29 cellular contexts compared by ENCODE assay signal in the genomic region with DNA sequence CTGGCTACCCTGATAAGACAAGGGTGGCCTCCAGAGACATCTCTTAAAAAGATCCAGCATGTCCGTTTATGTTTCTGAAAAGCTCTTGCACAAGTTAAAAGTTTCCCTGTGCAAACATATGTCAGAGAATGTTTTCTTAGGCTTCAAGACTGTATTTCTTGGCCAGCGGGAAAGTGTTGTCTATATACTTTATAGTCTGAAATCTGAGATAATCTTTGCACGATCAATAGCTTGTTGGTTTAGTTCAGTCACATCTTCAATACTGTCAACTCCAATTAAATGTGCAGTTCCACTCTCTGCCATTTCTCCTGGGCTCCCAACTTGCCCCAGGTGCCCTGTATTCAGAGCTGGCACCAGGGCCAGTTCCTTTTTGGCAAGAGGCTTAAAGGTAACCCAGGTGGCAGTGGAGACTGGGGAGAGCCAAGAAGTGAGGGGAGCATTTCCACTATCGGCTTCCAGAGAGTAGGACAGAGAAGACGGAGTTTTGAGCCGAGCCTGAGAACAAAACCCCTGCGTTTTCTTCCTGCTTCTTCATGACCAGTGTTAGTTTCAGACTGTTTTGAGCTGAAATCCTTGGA.
"Had no signal": no experiment of that assay in that cellular context is flagged by ENCODE, and none has a peak within 500 bp of the region (broad histone marks: within the 10 kb centered on the region; RNA-seq: fewer than 3 reads in every experiment).

No MANE protein-coding gene starts in this region.

- H3K4me3 Mint-ChIP-seq: activated CD4-positive, alpha-beta memory T cell treated with anti-CD3 and anti-CD28 coated beads for 36 hours; activated CD4-positive, alpha-beta T cell treated with anti-CD3 and anti-CD28 coated beads, Interleukin-2, amount 10 ng/mL, durations not matched to agents 24 days and 14 days; activated naive CD4-positive, alpha-beta T cell treated with anti-CD3 and anti-CD28 coated beads for 36 hours; activated naive CD8-positive, alpha-beta T cell treated with anti-CD3 and anti-CD28 coated beads for 36 hours; activated T-helper 1 cell treated with anti-CD3 and anti-CD28 coated beads, Interleukin-12 subunit alpha, Interleukin-12 subunit beta, Interleukin-2, Interleukin-4 antibody, amounts not matched to agents 30 ng/mL and 10 ng/mL and 1 ng/mL, durations not matched to agents 14 hours and 24 hours and 36 hours; nephron progenitor cell; type B pancreatic cell had no signal

- H3K4me1 ChIP-seq: adrenal gland, ascending aorta, vagina had no signal

- FAIRE-seq: colon, frontal cortex, keratinocyte had no signal

- H3K27me3 ChIP-seq: adrenal gland, ascending aorta, vagina had no signal

- H3K4me3 ChIP-seq: adrenal gland, ascending aorta, esophagus squamous epithelium, thoracic aorta, vagina had no signal

- H3K36me3 Mint-ChIP-seq: activated CD4-positive, alpha-beta memory T cell treated with anti-CD3 and anti-CD28 coated beads for 36 hours; activated naive CD8-positive, alpha-beta T cell treated with anti-CD3 and anti-CD28 coated beads for 36 hours; type B pancreatic cell had no signal

- DNase-seq: activated CD4-positive, alpha-beta memory T cell treated with anti-CD3 and anti-CD28 coated beads for 36 hours; activated CD4-positive, alpha-beta T cell treated with anti-CD3 and anti-CD28 coated beads, Interleukin-2, amount 10 ng/mL, durations not matched to agents 24 days and 14 days; activated CD4-positive, CD25-positive, alpha-beta regulatory T cell treated with anti-CD3 and anti-CD28 coated beads, Interleukin-2, amount 50 U/mL, for 72 hours; activated CD8-positive, alpha-beta memory T cell treated with anti-CD3 and anti-CD28 coated beads, Interleukin-2, amount 50 U/mL, for 4 hours; activated effector memory CD4-positive, alpha-beta T cell treated with anti-CD3 and anti-CD28 coated beads, Interleukin-2, amount 50 U/mL, for 16 hours; activated naive CD4-positive, alpha-beta T cell treated with anti-CD3 and anti-CD28 coated beads for 36 hours; activated naive CD8-positive, alpha-beta T cell treated with anti-CD3 and anti-CD28 coated beads for 36 hours; activated T-cell treated with anti-CD3 and anti-CD28 coated beads, Interleukin-2, amount 50 U/mL, for 1 hour; adrenal gland; brain microvascular endothelial cell; dermis blood vessel endothelial cell; effector CD4-positive, alpha-beta T cell; esophagus squamous epithelium; glutamatergic neuron; left cardiac atrium; mammary epithelial cell; nephron progenitor cell; right cardiac atrium; stimulated activated CD4-positive, alpha-beta T cell treated with anti-CD3 and anti-CD28 coated beads, Interleukin-2, amount 100 ng/mL, for 48 hours; stimulated activated naive CD8-positive, alpha-beta T cell treated with anti-CD3 and anti-CD28 coated beads, Interleukin-15, Interleukin-2, amounts not matched to agents 100 U/mL and 50 U/mL, for 24 hours; T-helper 9 cell had no signal

- H3K27ac Mint-ChIP-seq: activated CD4-positive, alpha-beta memory T cell treated with anti-CD3 and anti-CD28 coated beads for 36 hours; activated CD4-positive, alpha-beta T cell treated with anti-CD3 and anti-CD28 coated beads, Interleukin-2, amount 10 ng/mL, durations not matched to agents 24 days and 14 days; activated naive CD4-positive, alpha-beta T cell treated with anti-CD3 and anti-CD28 coated beads for 36 hours; activated naive CD8-positive, alpha-beta T cell treated with anti-CD3 and anti-CD28 coated beads for 36 hours; activated T-helper 1 cell treated with anti-CD3 and anti-CD28 coated beads, Interleukin-12 subunit alpha, Interleukin-12 subunit beta, Interleukin-2, Interleukin-4 antibody, amounts not matched to agents 30 ng/mL and 10 ng/mL and 1 ng/mL, durations not matched to agents 14 hours and 24 hours and 36 hours; nephron progenitor cell; type B pancreatic cell had no signal

- H3K36me3 ChIP-seq: adrenal gland, ascending aorta, brain microvascular endothelial cell, esophagus squamous epithelium, thoracic aorta, vagina had no signal

- H3K4me1 Mint-ChIP-seq: activated naive CD8-positive, alpha-beta T cell treated with anti-CD3 and anti-CD28 coated beads for 36 hours had no signal

- ATAC-seq: left cardiac atrium; stimulated activated naive CD8-positive, alpha-beta T cell treated with anti-CD3 and anti-CD28 coated beads, Interleukin-15, Interleukin-2, amounts not matched to agents 100 U/mL and 50 U/mL, for 24 hours had no signal

- H3K9me3 Mint-ChIP-seq: activated CD4-positive, alpha-beta T cell treated with anti-CD3 and anti-CD28 coated beads, Interleukin-2, amount 10 ng/mL, durations not matched to agents 24 days and 14 days; activated T-helper 1 cell treated with anti-CD3 and anti-CD28 coated beads, Interleukin-12 subunit alpha, Interleukin-12 subunit beta, Interleukin-2, Interleukin-4 antibody, amounts not matched to agents 30 ng/mL and 10 ng/mL and 1 ng/mL, durations not matched to agents 14 hours and 24 hours and 36 hours; nephron progenitor cell had no signal

- H3K9me3 ChIP-seq: adrenal gland, ascending aorta, esophagus squamous epithelium, thoracic aorta, vagina had no signal

- H3K27ac ChIP-seq: adrenal gland, ascending aorta, brain microvascular endothelial cell, esophagus squamous epithelium, thoracic aorta, vagina had no signal
